8 cellular contexts compared by ENCODE assay signal in the genomic region with DNA sequence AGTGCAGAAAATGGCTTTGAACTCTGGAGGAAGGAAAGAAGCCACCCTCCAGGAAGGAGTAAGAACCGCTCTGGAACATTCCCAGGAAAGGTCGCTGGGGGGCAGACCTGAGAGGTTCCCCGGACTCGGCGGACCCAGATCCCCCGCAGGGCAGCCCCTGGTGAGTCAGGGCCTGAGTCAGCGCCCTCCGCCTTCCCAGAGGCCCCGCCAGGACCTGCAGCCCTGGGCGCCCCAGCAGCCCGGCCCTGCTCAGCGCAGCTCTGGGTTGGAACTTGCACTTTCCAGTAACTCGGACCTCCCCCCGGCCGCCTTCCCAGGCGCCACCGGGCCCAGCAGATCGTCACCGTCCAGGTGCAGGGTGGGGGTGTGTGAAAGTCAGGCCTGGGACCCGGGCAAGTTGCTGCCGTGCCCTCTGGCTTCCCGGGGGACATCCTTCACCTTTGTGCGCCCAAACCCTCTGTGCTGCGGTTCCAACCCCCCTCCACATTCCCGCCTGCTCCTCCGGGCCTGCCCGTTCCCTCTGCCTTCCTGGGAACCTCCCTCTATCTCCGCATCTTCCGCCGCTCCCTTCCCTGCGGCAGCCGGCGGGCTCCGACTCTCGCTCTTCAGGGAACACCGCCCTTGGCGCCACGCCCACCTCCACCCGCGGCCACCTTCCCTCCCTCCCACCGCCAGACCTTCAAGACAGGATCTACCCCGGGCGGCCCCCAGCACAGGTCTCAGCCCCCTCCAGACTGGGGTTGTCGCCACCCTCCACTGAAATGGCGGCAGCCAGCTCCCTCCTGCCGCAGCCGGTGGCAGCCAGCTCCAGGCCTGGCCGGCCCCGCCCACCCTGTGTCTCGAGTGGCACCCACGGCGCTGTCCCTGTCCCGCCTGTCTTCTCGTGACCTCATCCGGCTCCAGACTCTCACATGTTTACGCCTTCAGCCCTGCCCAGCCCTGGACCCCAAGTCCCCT. TPM values are rescaled to one million over a fixed set of nuclear protein-coding genes. Genes with fewer than 3 reads are reported as not detected.
A peak's percentile ranks its signal among the peaks of the same experiment; 100 is the strongest.
DNase-seq lines count a peak whose midpoint lies in the region; ATAC-seq and TF ChIP-seq lines count a peak whose summit lies in the region.

No MANE protein-coding gene starts in this region.

- H3K27ac ChIP-seq in KMS-11 (peak overlapping the region; percentile 77), neural progenitor cell (no peak overlapping the region), stomach (peak overlapping the region; percentile 97 to 99 (median 98))

- H3K79me2 ChIP-seq in KMS-11 (ENCODE audit: insufficient read depth, low read depth) (no peaks in the 10 kb centered on the region), neural progenitor cell (ENCODE audit: low read depth) (no peaks in the 10 kb centered on the region)

- H3K4me1 Mint-ChIP-seq in neural progenitor cell = peaks cover 12% of the 10 kb centered on the region

- H3K9me3 ChIP-seq in neural progenitor cell (ENCODE audit: low read depth) = no peaks in the 10 kb centered on the region
- H3K9me3 ChIP-seq in stomach = peaks cover 0 to 9% (median 4%) of the 10 kb centered on the region in 4 donors

- H3K27ac Mint-ChIP-seq in neural progenitor cell = peak overlapping the region; percentile 60

- WGBS in stomach, 5 donors = 1 to 2% (median 1%) methylated on average over 30 to 56 of the region's 56 CpGs

- peak overlapping the region; percentile 85 for H3K4me3 Mint-ChIP-seq in neural progenitor cell

- peak in 1 of 4 donors; percentile 21 for TF ChIP-seq POLR2A in stomach (IDR thresholded peaks at IDR 0.05)

- H3K4me2 ChIP-seq in KMS-11 = peak overlapping the region; percentile 55
- H3K4me2 ChIP-seq in neural progenitor cell = peak overlapping the region; percentile 84

- no peaks in the 10 kb centered on the region for H3K36me3 Mint-ChIP-seq in neural progenitor cell

- H3K4me3 ChIP-seq in KMS-11 (IDR thresholded peaks at IDR 0.05; ENCODE audit: insufficient read depth, low read depth, low read length) (no peak overlapping the region), fibroblast of villous mesenchyme (ENCODE audit: low read depth, low read length) (peak overlapping the region; percentile 70), neural progenitor cell (peak overlapping the region; percentile 89), stomach (peak overlapping the region; percentile 60 to 64 (median 61))

- TF ChIP-seq EP300 in stomach (IDR thresholded peaks at IDR 0.05) = no peak

- H4K20me1 ChIP-seq in KMS-11 (ENCODE audit: insufficient read depth) (no peaks in the 10 kb centered on the region), neural progenitor cell (ENCODE audit: low read depth) (no peaks in the 10 kb centered on the region)

- DNase-seq in DMS79 treated with DMSO at 0.1 percent for 48 hours (lab: John Stamatoyannopoulos, UW) (peak; percentile 27), SHP77 treated with DMSO at 0.1 percent for 48 hours (lab: John Stamatoyannopoulos, UW) (peak; percentile 88), activated gamma-delta T cell treated with Interleukin-2 at 50 U/mL for 16 hours (peak; percentile 87), fibroblast of villous mesenchyme (ENCODE audit: low read depth) (peak; percentile 96), neural progenitor cell (ENCODE audit: low spot score) (peak; percentile 84), stomach (peak; percentile 92)

- H3K4me1 ChIP-seq in KMS-11 (ENCODE audit: low read depth, poor library complexity, severe bottlenecking) = peaks cover 11% of the 10 kb centered on the region
- peaks cover 3% of the 10 kb centered on the region for H3K4me1 ChIP-seq in neural progenitor cell
- peaks cover 15 to 43% (median 40%) of the 10 kb centered on the region in 4 donors for H3K4me1 ChIP-seq in stomach

- H3F3A ChIP-seq in neural progenitor cell (ENCODE audit: low read depth) = no peaks in the 10 kb centered on the region

- peak overlapping the region; percentile 86 for H3K9ac ChIP-seq in KMS-11
- H3K9ac ChIP-seq in neural progenitor cell = peak overlapping the region; percentile 45

- intact Hi-C loops in stomach (cut with DNase I; ENCODE audit: low total_unique reads) = loop anchor here (10.0 kb wide), 1 partner anchor 61 kb away; no protein-coding TSS in a partner anchor

- H3K27me3 Mint-ChIP-seq in neural progenitor cell (ENCODE audit: insufficient read depth, low read depth) = peaks cover 7% of the 10 kb centered on the region

- peak overlapping the region; percentile 65 for H2AFZ ChIP-seq in KMS-11 (ENCODE audit: low read depth)
- H2AFZ ChIP-seq in neural progenitor cell (replicated peaks) = peak overlapping the region; percentile 66

- peaks cover 10% of the 10 kb centered on the region for H3K9me3 Mint-ChIP-seq in neural progenitor cell

- H3K36me3 ChIP-seq in KMS-11 (ENCODE audit: insufficient read depth) (no peaks in the 10 kb centered on the region), neural progenitor cell (no peaks in the 10 kb centered on the region), stomach (no peaks in the 10 kb centered on the region)

- peak; percentile 75 for TF ChIP-seq CTCF in KMS-11 (conservative IDR thresholded peaks at IDR 0.05; ENCODE audit: low read depth, low read length)
- peak; percentile 81 for TF ChIP-seq CTCF in fibroblast of villous mesenchyme (IDR thresholded peaks at IDR 0.05; ENCODE audit: insufficient read depth, low read depth, low read length)
- TF ChIP-seq CTCF in neural progenitor cell (IDR thresholded peaks at IDR 0.05) = peak; percentile 70
- peak in 5 of 7 experiments; percentile 35 to 60 (median 47) for TF ChIP-seq CTCF in stomach (IDR thresholded peaks at IDR 0.05)

- peak; percentile 65 for ATAC-seq in GM21619 (IDR thresholded peaks at IDR 0.05; ENCODE audit: unreplicated experiment)

- H3K27me3 ChIP-seq in KMS-11 (ENCODE audit: insufficient read depth, low read depth) (no peaks in the 10 kb centered on the region), neural progenitor cell (no peaks in the 10 kb centered on the region), stomach (no peaks in the 10 kb centered on the region)

RNA-seq across cellular contexts. Expression of gene WNT7B, which starts 36.8 kb away (rescaled TPM):
- total RNA-seq in fibroblast of villous mesenchyme (under 0.01 and 0.64 TPM in 2 replicates), neural progenitor cell (ENCODE audit: low replicate concordance) (1.8 and 3.5 TPM in 2 replicates), stomach (not detected)
- polyA plus RNA-seq in stomach = 1 to 10 TPM in 1 of 3 donors, under 1 TPM in 1, not detected in 1; 0.06 to 2.0 TPM

Comparison
In these comparisons a context has a peak if more than half of its experiments do, and no peak if none do; other contexts are left out.
1. DNase-seq: peak in every context shown above with its lines; median percentile 96 in fibroblast of villous mesenchyme; 92 in stomach; 88 in SHP77 treated with DMSO at 0.1 percent for 48 hours; 87 in activated gamma-delta T cell treated with Interleukin-2 at 50 U/mL for 16 hours; 84 in neural progenitor cell; 27 in DMS79 treated with DMSO at 0.1 percent for 48 hours.